In the genomic region with DNA sequence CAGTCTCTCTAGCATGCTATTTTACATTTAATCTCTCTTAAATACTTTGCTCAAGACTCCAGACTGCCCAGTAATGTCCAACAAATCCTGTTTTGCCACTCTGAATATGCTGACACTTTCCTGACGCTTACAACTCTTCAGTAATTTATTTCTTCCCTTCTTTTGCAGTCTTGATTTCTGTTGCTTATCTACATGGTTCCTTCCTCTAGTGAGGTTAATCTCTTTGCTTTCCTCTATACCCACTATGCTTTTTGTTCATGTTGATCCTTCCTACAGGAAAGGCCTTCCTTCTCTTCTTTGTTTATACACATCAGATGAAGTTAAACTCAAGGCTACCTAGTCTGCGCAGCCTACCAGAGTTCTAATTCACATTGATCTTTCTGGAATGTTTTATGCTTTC, we compare ENCODE assay signal across 16 cellular contexts.
"Had no signal": no experiment of that assay in that cellular context is flagged by ENCODE, and none has a peak within 500 bp of the region (broad histone marks: within the 10 kb centered on the region; RNA-seq: fewer than 3 reads in every experiment).

No MANE protein-coding gene starts in this region.

- H3K27ac ChIP-seq: cardiac muscle cell, colonic mucosa, gastrocnemius medialis, heart right ventricle, pancreas, tibial nerve had no signal

- H3K4me3 ChIP-seq: cardiac muscle cell, colonic mucosa, gastrocnemius medialis, heart right ventricle, pancreas, tibial nerve had no signal

- H3K36me3 ChIP-seq: cardiac muscle cell, colonic mucosa, gastrocnemius medialis, heart right ventricle, pancreas, tibial nerve had no signal

- H3K4me1 ChIP-seq: colonic mucosa, gastrocnemius medialis had no signal

- H3K27me3 ChIP-seq: cardiac muscle cell, colonic mucosa, gastrocnemius medialis, heart right ventricle, pancreas, tibial nerve had no signal

- H3K9me3 ChIP-seq: colonic mucosa, gastrocnemius medialis, pancreas had no signal

- ATAC-seq: activated CD8-positive, alpha-beta T cell treated with anti-CD3 and anti-CD28 coated beads for 36 hours; activated T-cell treated with anti-CD3 and anti-CD28 coated beads, Interleukin-2, amount 50 U/mL, for 72 hours; gastrocnemius medialis; heart right ventricle; left lobe of liver had no signal

- DNase-seq: activated CD8-positive, alpha-beta memory T cell treated with anti-CD3 and anti-CD28 coated beads, Interleukin-2, amount 50 U/mL, for 4 hours; activated CD8-positive, alpha-beta T cell treated with anti-CD3 and anti-CD28 coated beads for 36 hours; activated gamma-delta T cell treated with Interleukin-2 at 50 U/mL for 16 hours; activated naive CD8-positive, alpha-beta T cell treated with anti-CD3 and anti-CD28 coated beads for 36 hours; activated T-cell treated with anti-CD3 and anti-CD28 coated beads, Interleukin-2, amount 50 U/mL, for 72 hours; anterior cingulate cortex; colonic mucosa; effector CD4-positive, alpha-beta T cell; gastrocnemius medialis; heart right ventricle; islet precursor cell; pancreas; retina had no signal
